Comparison of ENCODE assay signal across 9 cellular contexts in genomic region chr17:78883533-78884131, GRCh38. TPM values are rescaled to one million over a fixed set of nuclear protein-coding genes. Genes with fewer than 3 reads are reported as not detected.
DNase-seq lines count a peak whose midpoint lies in the region; ATAC-seq and TF ChIP-seq lines count a peak whose summit lies in the region.
"Had no signal": no experiment of that assay in that cellular context is flagged by ENCODE, and none has a peak within 500 bp of the region (broad histone marks: within the 10 kb centered on the region; RNA-seq: fewer than 3 reads in every experiment).

No MANE protein-coding gene starts in this region.

- H3K4me3 ChIP-seq in PC-3 (ENCODE audit: low read length) (peak overlapping the region; percentile 47), duodenal mucosa (ENCODE audit: low read depth in 1 of 2, low read length in 2 of 2) (peak overlapping the region; percentile 16 to 32), liver (ENCODE audit: low read depth in 1 of 3, low read length in 3 of 3) (no peak overlapping the region), stomach (peak overlapping the region; percentile 14 to 29 (median 28))
- H3K4me3 ChIP-seq in effector memory CD4-positive, alpha-beta T cell (ENCODE audit: insufficient read depth, low read depth, low read length, poor library complexity, severe bottlenecking): no peak overlapping the region

- peaks cover 28% of the 10 kb centered on the region for H3K79me2 ChIP-seq in PC-3 (ENCODE audit: low read length)

- CTCF ChIA-PET in PC-3 (lab: Charles Lee): interaction anchor here (0.5 to 1.0 kb wide), 5 partner anchors 18 to 88 kb away, joined by 3 to 4 read pairs (median 4); no protein-coding TSS in a partner anchor

- H3K4me1 ChIP-seq in PC-3 (ENCODE audit: insufficient read depth, low read length): peaks cover 42% of the 10 kb centered on the region
- H3K4me1 ChIP-seq in duodenal mucosa (ENCODE audit: control insufficient read depth in 1 of 2, insufficient read depth in 2 of 2, low read length in 2 of 2): peaks cover 40 to 43% of the 10 kb centered on the region in 2 donors
- H3K4me1 ChIP-seq in liver (ENCODE audit: control insufficient read depth in 4 of 4, insufficient read depth in 4 of 4, low read length in 3 of 4): peaks cover 0 to 16% (median 8%) of the 10 kb centered on the region in 4 donors
- H3K4me1 ChIP-seq in stomach: peaks cover 42 to 96% (median 72%) of the 10 kb centered on the region in 4 donors
- H3K4me1 ChIP-seq in effector memory CD4-positive, alpha-beta T cell (ENCODE audit: control insufficient read depth, insufficient read depth, low read length, poor library complexity, severe bottlenecking): peaks cover 10% of the 10 kb centered on the region

- ATAC-seq in PC-3: peak; percentile 72
- ATAC-seq in GM21529 (IDR thresholded peaks at IDR 0.05; ENCODE audit: unreplicated experiment): no peak

- H3F3A ChIP-seq in PC-3 (ENCODE audit: low read length, unreplicated experiment): no peaks in the 10 kb centered on the region

- no peak for TF ChIP-seq EP300 in stomach (IDR thresholded peaks at IDR 0.05)

- TF ChIP-seq CTCF in PC-3 (conservative IDR thresholded peaks at IDR 0.05; ENCODE audit: low read depth, low read length) (no peak), liver (IDR thresholded peaks at IDR 0.05; ENCODE audit: low read depth, low read length, missing input control) (no peak), stomach (IDR thresholded peaks at IDR 0.05) (no peak)

- 51% methylated on average over 24 of the region's 24 CpGs for WGBS in liver
- WGBS in stomach, 5 donors: 6 to 21% (median 11%) methylated on average over 19 to 24 of the region's 24 CpGs

- H3K27me3 ChIP-seq in PC-3 (ENCODE audit: low read length): no peaks in the 10 kb centered on the region
- H3K27me3 ChIP-seq in duodenal mucosa (ENCODE audit: control insufficient read depth in 1 of 2, insufficient read depth in 2 of 2, low read length in 2 of 2): no peaks in the 10 kb centered on the region
- no peaks in the 10 kb centered on the region for H3K27me3 ChIP-seq in liver (ENCODE audit: control insufficient read depth in 4 of 4, insufficient read depth in 4 of 4, low read length in 3 of 4)
- H3K27me3 ChIP-seq in stomach: no peaks in the 10 kb centered on the region
- H3K27me3 ChIP-seq in effector memory CD4-positive, alpha-beta T cell (replicated peaks; ENCODE audit: control insufficient read depth, insufficient read depth, low read length, poor library complexity, severe bottlenecking): peaks cover 6% of the 10 kb centered on the region

- TF ChIP-seq RAD21 in liver (IDR thresholded peaks at IDR 0.05): no peak

- H3K36me3 ChIP-seq in PC-3 (ENCODE audit: low read depth, low read length) (no peaks in the 10 kb centered on the region), duodenal mucosa (ENCODE audit: control insufficient read depth in 1 of 2, insufficient read depth in 2 of 2, low read length in 2 of 2) (no peaks in the 10 kb centered on the region), liver (ENCODE audit: control insufficient read depth in 4 of 4, insufficient read depth in 3 of 4, low read depth in 1 of 4, low read length in 3 of 4) (no peaks in the 10 kb centered on the region), stomach (peaks cover 0 to 3% (median 0%) of the 10 kb centered on the region in 4 donors)
- H3K36me3 ChIP-seq in effector memory CD4-positive, alpha-beta T cell (ENCODE audit: control insufficient read depth, insufficient read depth, low read length): no peaks in the 10 kb centered on the region

- H3K9ac ChIP-seq in PC-3 (ENCODE audit: low read length) (peak overlapping the region; percentile 48), duodenal mucosa (ENCODE audit: low read depth in 1 of 2, low read length in 2 of 2) (peak overlapping the region in 1 of 2 donors; percentile 14), liver (ENCODE audit: low read depth in 1 of 2, low read length in 2 of 2) (no peak overlapping the region)

- no peaks in the 10 kb centered on the region for H3K9me3 ChIP-seq in PC-3 (ENCODE audit: low read length)
- H3K9me3 ChIP-seq in duodenal mucosa (ENCODE audit: control insufficient read depth in 1 of 2, low read length in 2 of 2): no peaks in the 10 kb centered on the region
- no peaks in the 10 kb centered on the region for H3K9me3 ChIP-seq in liver (ENCODE audit: control insufficient read depth in 4 of 4, low read length in 3 of 4)
- no peaks in the 10 kb centered on the region for H3K9me3 ChIP-seq in stomach
- no peaks in the 10 kb centered on the region for H3K9me3 ChIP-seq in effector memory CD4-positive, alpha-beta T cell (ENCODE audit: control insufficient read depth, low read length)

- peak overlapping the region; percentile 84 for H3K27ac ChIP-seq in PC-3 (ENCODE audit: low read length)
- peak overlapping the region; percentile 80 for H3K27ac ChIP-seq in duodenal mucosa (ENCODE audit: low read depth, low read length)
- H3K27ac ChIP-seq in liver (ENCODE audit: low read depth in 1 of 2, low read length in 2 of 2): peak overlapping the region; percentile 85 to 88
- peak overlapping the region; percentile 68 to 95 (median 93) for H3K27ac ChIP-seq in stomach
- H3K27ac ChIP-seq in effector memory CD4-positive, alpha-beta T cell (ENCODE audit: insufficient read depth, low read length, poor library complexity, severe bottlenecking): no peak overlapping the region
- H3K27ac ChIP-seq: 22Rv1 had no signal

- BruUV-seq in PC-3 (replicated peaks; lab: Mats Ljungman, UMichigan): no TSS peak

- peak; percentile 66 for DNase-seq in DMS 273 (lab: John Stamatoyannopoulos, UW; ENCODE audit: unreplicated experiment)
- no peak for DNase-seq in DMS 273 treated with DMSO at 0.1 percent for 48 hours (lab: John Stamatoyannopoulos, UW)
- peak; percentile 95 for DNase-seq in PC-3
- peak; percentile 56 for DNase-seq in stomach
- DNase-seq in effector memory CD4-positive, alpha-beta T cell: no peak

- intact Hi-C loops in PC-3 (cut with micrococcal nuclease) (loop anchor here (1.0 to 2.0 kb wide), 2 partner anchors 21 to 41 kb away; partner anchors contain the start of gene TIMP2), stomach (cut with DNase I; ENCODE audit: low total_unique reads) (no loop called here)

- no peaks in the 10 kb centered on the region for H3K9me2 ChIP-seq in PC-3 (replicated peaks; ENCODE audit: low read length)

- peak in 1 of 4 donors; percentile 15 for TF ChIP-seq POLR2A in stomach (IDR thresholded peaks at IDR 0.05)

- POLR2A ChIA-PET in PC-3 (lab: Charles Lee; ENCODE audit: unreplicated experiment): interaction anchor here (0.6 to 1.0 kb wide), 2 partner anchors 8 to 43 kb away, joined by 4 to 7 read pairs; no protein-coding TSS in a partner anchor

- peak overlapping the region; percentile 76 for H3K4me2 ChIP-seq in PC-3 (ENCODE audit: low read length)

- H4K20me1 ChIP-seq in PC-3 (ENCODE audit: low read length): no peaks in the 10 kb centered on the region

- H2AFZ ChIP-seq in PC-3 (ENCODE audit: low read length): peak overlapping the region; percentile 46

TF ChIP-seq in liver, 16 proteins besides CTCF, POLR2A, EP300 and RAD21 (continues in another document):
- TF ChIP-seq HNF4G (IDR thresholded peaks at IDR 0.05) (no peak), FOXA1 (IDR thresholded peaks at IDR 0.05) (no peak), NR2F2 (IDR thresholded peaks at IDR 0.05) (no peak), REST (IDR thresholded peaks at IDR 0.05) (no peak), GABPA (IDR thresholded peaks at IDR 0.05 in 1 of 2, conservative IDR thresholded peaks at IDR 0.05 in 1 of 2) (no peak), FOXA2 (IDR thresholded peaks at IDR 0.05) (no peak), HNF4A (conservative IDR thresholded peaks at IDR 0.05) (no peak), JUND (IDR thresholded peaks at IDR 0.05) (no peak), RXRA (IDR thresholded peaks at IDR 0.05) (no peak)

RNA-seq across cellular contexts. Expression of gene CEP295NL, which starts 19.4 kb away (rescaled TPM):
- total RNA-seq in PC-3 (2014; rRNA removed) (1.8 and 2.4 TPM in 2 replicates), liver (1 to 10 TPM in 1 of 2 donors, under 1 TPM in 1; 0.28 to 1.0 TPM), stomach (10 to 100 TPM in 2 of 5 donors, 1 to 10 TPM in 3; 4.2 to 23.9 (median 7.1) TPM)
- polyA plus RNA-seq in liver (not detected), stomach (under 1 TPM in 2 of 3 donors, not detected in 1; 0.31 to 0.40 TPM)

RNA-seq across cellular contexts. Expression of gene TIMP2, which starts 41.6 kb away (rescaled TPM):
- 60.1 and 62.5 TPM in 2 replicates for total RNA-seq in PC-3 (2014; rRNA removed)
- 10 to 100 TPM in 1 of 2 donors, 1 to 10 TPM in 1; 9.5 to 10.6 TPM for total RNA-seq in liver
- 10 to 100 TPM in 1 of 2 donors, 1 to 10 TPM in 1; 8.9 to 37.6 TPM for polyA plus RNA-seq in liver
- 10 to 100 TPM; 37.4 to 100.0 (median 66.1) TPM for total RNA-seq in stomach
- polyA plus RNA-seq in stomach: 10 to 100 TPM; 20.9 to 34.4 (median 29.4) TPM

RNA-seq across cellular contexts. Expression of gene USP36, which starts 43.0 kb away (rescaled TPM):
- total RNA-seq in PC-3 (2014; rRNA removed) (37.5 and 41.8 TPM in 2 replicates), liver (10 to 100 TPM in 1 of 2 donors, 1 to 10 TPM in 1; 8.0 to 20.7 TPM), stomach (100 to 1,000 TPM in 1 of 5 donors, 10 to 100 TPM in 4; 33.3 to 106 (median 42.0) TPM)
- polyA plus RNA-seq in liver (10 to 100 TPM in 1 of 2 donors, 1 to 10 TPM in 1; 9.4 to 11.6 TPM), stomach (10 to 100 TPM; 14.2 to 20.9 (median 15.3) TPM)

Comparison
In these comparisons a context has a peak if more than half of its experiments do, and no peak if none do; other contexts are left out.
1. DNase-seq: peak in DMS 273 (single experiment), PC-3 (single experiment) and stomach (single experiment); none in DMS 273 treated with DMSO at 0.1 percent for 48 hours (single experiment) and effector memory CD4-positive, alpha-beta T cell (0 of 3).
2. H3K4me3 ChIP-seq: peak in PC-3 (single experiment), duodenal mucosa (2 of 2) and stomach (4 of 4); none in liver (0 of 3) and effector memory CD4-positive, alpha-beta T cell (single experiment).